Comparison of ENCODE assay signal across 18 cellular contexts in the genomic region with DNA sequence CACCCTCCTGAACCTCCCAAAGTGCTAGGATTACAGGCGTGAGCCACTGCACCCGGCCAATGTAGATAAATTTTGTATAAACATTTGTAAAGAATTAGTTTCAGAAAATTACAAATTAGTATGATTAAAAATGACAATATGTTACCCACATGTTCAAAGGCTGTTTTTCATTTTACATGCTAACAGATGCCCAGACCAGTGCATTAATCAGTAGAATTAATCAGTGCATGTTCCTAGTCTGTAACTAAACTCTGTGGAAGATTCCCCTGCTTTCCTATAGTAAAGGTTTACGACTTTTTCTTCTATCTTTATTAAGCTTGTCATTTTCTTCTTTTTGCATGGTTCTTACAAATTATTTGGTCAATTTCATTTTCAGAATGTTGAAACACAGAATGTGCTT.
DNase-seq lines count a peak whose midpoint lies in the region; ATAC-seq and TF ChIP-seq lines count a peak whose summit lies in the region.
"Had no signal": no experiment of that assay in that cellular context is flagged by ENCODE, and none has a peak within 500 bp of the region (broad histone marks: within the 10 kb centered on the region; RNA-seq: fewer than 3 reads in every experiment).

No MANE protein-coding gene starts in this region.

- H3K79me2 ChIP-seq in SU-DHL-6 (ENCODE audit: insufficient read depth, low read length), result peaks cover 12% of the 10 kb centered on the region

- H3K4me3 ChIP-seq in cardiac muscle cell, result no peak overlapping the region
- H3K4me3 ChIP-seq in SU-DHL-6 (ENCODE audit: insufficient read depth, low read length, poor library complexity, severe bottlenecking), result no peak overlapping the region
- H3K4me3 ChIP-seq in sigmoid colon, result no peak overlapping the region
- H3K4me3 ChIP-seq: BLaER1 treated with 17β-estradiol and CSF1 and Interleukin-3, amounts not matched to agents 10 nM and 100 nM; GM23338 had no signal

- 91 to 92% methylated on average over 3 of the region's 3 CpGs for WGBS in sigmoid colon, 2 donors

- no peaks in the 10 kb centered on the region for H3K27me3 Mint-ChIP-seq in nephron progenitor cell (ENCODE audit: low read depth, poor library complexity)
- H3K27me3 Mint-ChIP-seq: B cell; CD8-positive, alpha-beta memory T cell had no signal

- no peaks in the 10 kb centered on the region for H4K20me1 ChIP-seq in SU-DHL-6 (ENCODE audit: low read depth, low read length)

- H3K4me3 Mint-ChIP-seq in nephron progenitor cell, result no peak overlapping the region
- H3K4me3 Mint-ChIP-seq: B cell; CD8-positive, alpha-beta memory T cell; GM23338 had no signal

- H3K4me1 ChIP-seq in cardiac muscle cell (ENCODE audit: low read depth) (peaks cover 31% of the 10 kb centered on the region), sigmoid colon (peaks cover 0 to 8% (median 2%) of the 10 kb centered on the region in 4 donors)
- H3K4me1 ChIP-seq: BLaER1 treated with 17β-estradiol and CSF1 and Interleukin-3, amounts not matched to agents 10 nM and 100 nM had no signal

- intact Hi-C loops in left ventricle myocardium superior (cut with micrococcal nuclease), result no loop called here
- intact Hi-C loops in sigmoid colon (cut with DNase I), result no loop called here

- H3K9ac ChIP-seq in SU-DHL-6 (ENCODE audit: low read length), result peak overlapping the region; percentile 26; the same call in 1 of the 2 replicates
- H3K9ac ChIP-seq: BLaER1 treated with 17β-estradiol and CSF1 and Interleukin-3, amounts not matched to agents 10 nM and 100 nM had no signal

- H3K36me3 ChIP-seq in cardiac muscle cell, result peaks cover 20% of the 10 kb centered on the region
- H3K36me3 ChIP-seq in SU-DHL-6 (ENCODE audit: low read length), result peaks cover 65% of the 10 kb centered on the region
- peaks cover 7 to 92% (median 18%) of the 10 kb centered on the region in 4 donors for H3K36me3 ChIP-seq in sigmoid colon

- peak overlapping the region; percentile 62 for H3K27ac Mint-ChIP-seq in nephron progenitor cell
- H3K27ac Mint-ChIP-seq: B cell, GM23338 had no signal

- DNase-seq in cardiac muscle cell (ENCODE audit: low read depth in 1 of 2, low spot score in 1 of 2) (no peak), left ventricle myocardium superior (no peak), nephron progenitor cell (no peak), sigmoid colon (no peak)
- DNase-seq: 8988T; CD8-positive, alpha-beta memory T cell; COR-L47; DMS 273 treated with DMSO at 0.1 percent for 48 hours; DMS53; DND-41; HCEC 1CT; IMR-90 had no signal

- no peaks in the 10 kb centered on the region for H3K4me1 Mint-ChIP-seq in nephron progenitor cell
- H3K4me1 Mint-ChIP-seq: GM23338 had no signal

- no peaks in the 10 kb centered on the region for H3K9me3 ChIP-seq in cardiac muscle cell (ENCODE audit: low read depth)
- no peaks in the 10 kb centered on the region for H3K9me3 ChIP-seq in SU-DHL-6 (ENCODE audit: insufficient read depth, low read length)
- H3K9me3 ChIP-seq in sigmoid colon, result no peaks in the 10 kb centered on the region
- H3K9me3 ChIP-seq: BLaER1 treated with 17β-estradiol and CSF1 and Interleukin-3, amounts not matched to agents 10 nM and 100 nM had no signal

- ATAC-seq in left ventricle myocardium superior, result no peak
- no peak for ATAC-seq in GM21360 (IDR thresholded peaks at IDR 0.05; ENCODE audit: unreplicated experiment)
- ATAC-seq in GM19023 (IDR thresholded peaks at IDR 0.05; ENCODE audit: unreplicated experiment), result no peak
- ATAC-seq: GM23338 had no signal

- H3K4me2 ChIP-seq in SU-DHL-6 (ENCODE audit: low read depth, low read length, poor library complexity, severe bottlenecking), result peak overlapping the region; percentile 30
- H3K4me2 ChIP-seq: BLaER1 treated with 17β-estradiol and CSF1 and Interleukin-3, amounts not matched to agents 10 nM and 100 nM; GM23338 had no signal

- H3K27me3 ChIP-seq in cardiac muscle cell, result no peaks in the 10 kb centered on the region
- H3K27me3 ChIP-seq in SU-DHL-6 (ENCODE audit: low read length), result no peaks in the 10 kb centered on the region
- no peaks in the 10 kb centered on the region for H3K27me3 ChIP-seq in sigmoid colon
- H3K27me3 ChIP-seq: BLaER1 treated with 17β-estradiol and CSF1 and Interleukin-3, amounts not matched to agents 10 nM and 100 nM had no signal

- H2AFZ ChIP-seq in SU-DHL-6 (ENCODE audit: low read depth, low read length, severe bottlenecking), result no peak overlapping the region
- H2AFZ ChIP-seq: GM23338 had no signal

- H3K27ac ChIP-seq in cardiac muscle cell, result peak overlapping the region; percentile 81
- H3K27ac ChIP-seq in SU-DHL-6 (ENCODE audit: low read depth, low read length), result peak overlapping the region; percentile 90
- H3K27ac ChIP-seq in sigmoid colon, result no peak overlapping the region
- H3K27ac ChIP-seq: BLaER1 treated with 17β-estradiol and CSF1 and Interleukin-3, amounts not matched to agents 10 nM and 100 nM had no signal

- no peak for TF ChIP-seq POLR2A in sigmoid colon (IDR thresholded peaks at IDR 0.05)

- no peak for TF ChIP-seq CTCF in cardiac muscle cell (IDR thresholded peaks at IDR 0.05; ENCODE audit: low read depth, low read length)
- TF ChIP-seq CTCF in SU-DHL-6 (IDR thresholded peaks at IDR 0.05; ENCODE audit: insufficient read depth, low read length, poor library complexity, severe bottlenecking), result no peak
- TF ChIP-seq CTCF in nephron progenitor cell (IDR thresholded peaks at IDR 0.05), result no peak
- no peak for TF ChIP-seq CTCF in sigmoid colon (IDR thresholded peaks at IDR 0.05)

- no peaks in the 10 kb centered on the region for H3K9me3 Mint-ChIP-seq in nephron progenitor cell
- H3K9me3 Mint-ChIP-seq: CD8-positive, alpha-beta memory T cell; GM23338 had no signal

- H3K9me2 ChIP-seq in SU-DHL-6 (replicated peaks; ENCODE audit: insufficient read depth, low read length), result no peaks in the 10 kb centered on the region

- H3F3A ChIP-seq in SU-DHL-6 (ENCODE audit: insufficient read depth), result peaks cover 60% of the 10 kb centered on the region

- TF ChIP-seq EP300 in sigmoid colon (IDR thresholded peaks at IDR 0.05), result no peak

- H3K36me3 Mint-ChIP-seq in nephron progenitor cell (ENCODE audit: low read depth), result peaks cover 48% of the 10 kb centered on the region

Comparison
In these comparisons a context has a peak if more than half of its experiments do, and no peak if none do; other contexts are left out.
1. H3K27ac ChIP-seq: peak in cardiac muscle cell (single experiment) and SU-DHL-6 (single experiment); none in sigmoid colon (0 of 4).